In the genomic region with DNA sequence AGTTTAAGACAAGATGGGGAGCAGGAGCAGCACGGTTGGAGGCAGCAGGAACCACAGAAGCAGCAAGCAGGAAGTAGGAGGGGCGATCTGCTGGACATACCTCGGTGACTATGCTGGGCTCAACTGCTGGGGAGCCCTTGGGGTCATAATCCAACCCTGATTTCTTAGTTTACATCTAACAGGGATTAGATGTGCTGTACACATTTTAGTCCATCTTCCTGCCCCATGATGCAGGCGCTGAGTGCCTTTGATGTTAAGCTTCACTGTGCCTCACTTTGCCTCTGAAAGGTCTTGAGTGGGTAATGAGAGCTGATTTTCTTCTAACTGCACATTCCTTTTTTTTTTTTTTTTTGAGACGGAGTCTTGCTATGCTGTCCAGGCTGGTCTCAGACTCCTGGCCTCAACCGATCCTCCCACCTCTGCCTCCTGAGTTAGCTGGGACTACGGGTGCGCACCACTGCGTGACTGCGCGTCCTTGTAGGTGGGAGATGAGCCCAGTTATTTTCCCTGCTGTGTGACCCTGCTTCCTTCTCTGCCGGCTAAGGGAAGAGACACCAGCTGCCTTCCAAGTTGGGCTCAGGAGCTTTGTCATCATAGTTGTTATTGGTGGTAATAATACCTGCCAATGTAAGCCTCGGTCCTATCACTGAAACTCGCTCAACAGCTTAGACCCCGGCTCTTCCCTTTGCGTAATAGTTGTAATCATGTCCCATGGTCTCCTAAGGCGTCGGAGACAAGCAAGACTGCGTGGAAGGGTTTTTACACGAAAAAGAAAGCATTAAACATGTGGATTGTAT, we compare ENCODE assay signal across 8 cellular contexts. TPM values are rescaled to one million over a fixed set of nuclear protein-coding genes. Genes with fewer than 3 reads are reported as not detected.
DNase-seq lines count a peak whose midpoint lies in the region; ATAC-seq and TF ChIP-seq lines count a peak whose summit lies in the region.

No MANE protein-coding gene starts in this region.

- peak overlapping the region; percentile 92 for H3K27ac Mint-ChIP-seq in dendritic cell treated with granulocyte-macrophage colony-stimulating factor and Interleukin-4, amounts not matched to agents 40 ng/mL and 50 ng/mL, for 4 days
- peak overlapping the region; percentile 86 to 97 (median 93) for H3K27ac Mint-ChIP-seq in naive B cell

- POLR2A ChIA-PET in AG04449 (lab: Yijun Ruan, JAX) = interaction anchor here (0.6 to 1.1 kb wide), 2 partner anchors 84 to 138 kb away, joined by 3 to 5 read pairs; no protein-coding TSS in a partner anchor

- H3K4me3 ChIP-seq in AG04449 (ENCODE audit: low read depth, low read length) = peak overlapping the region; percentile 71

- H3K9me3 Mint-ChIP-seq in dendritic cell treated with granulocyte-macrophage colony-stimulating factor and Interleukin-4, amounts not matched to agents 40 ng/mL and 50 ng/mL, for 4 days = no peaks in the 10 kb centered on the region
- H3K9me3 Mint-ChIP-seq in naive B cell = no peaks in the 10 kb centered on the region

- DNase-seq in AG04449 (ENCODE audit: low read depth, low spot score) = no peak
- peak; percentile 28 for DNase-seq in GM19238 (ENCODE audit: insufficient read length, low spot score)
- peak; percentile 56 for DNase-seq in RPMI7951 (ENCODE audit: low read depth)
- peak; percentile 55 for DNase-seq in naive B cell
- no peak for DNase-seq in occipital lobe (lab: John Stamatoyannopoulos, UW)

- CTCF ChIA-PET in AG04449 (lab: Yijun Ruan, JAX) = interaction anchor here (0.8 to 5.8 kb wide), 7 partner anchors 13 to 303 kb away, joined by 3 to 31 read pairs (median 4); no protein-coding TSS in a partner anchor

- peak overlapping the region; percentile 80 for H3K4me3 Mint-ChIP-seq in dendritic cell treated with granulocyte-macrophage colony-stimulating factor and Interleukin-4, amounts not matched to agents 40 ng/mL and 50 ng/mL, for 4 days
- peak overlapping the region; percentile 81 to 95 (median 92) for H3K4me3 Mint-ChIP-seq in naive B cell

- H3K27me3 Mint-ChIP-seq in dendritic cell treated with granulocyte-macrophage colony-stimulating factor and Interleukin-4, amounts not matched to agents 40 ng/mL and 50 ng/mL, for 4 days = peaks cover 3% of the 10 kb centered on the region
- H3K27me3 Mint-ChIP-seq in naive B cell = no peaks in the 10 kb centered on the region

- no peak for TF ChIP-seq CTCF in AG04449 (IDR thresholded peaks at IDR 0.05; ENCODE audit: insufficient read depth, low read length, missing control alignments)

- intact Hi-C loops in dendritic cell treated with granulocyte-macrophage colony-stimulating factor and Interleukin-4, amounts not matched to agents 40 ng/mL and 50 ng/mL, for 4 days (cut with micrococcal nuclease) = loop anchor here (2.0 kb wide), 1 partner anchor 21 kb away; no protein-coding TSS in a partner anchor

- ATAC-seq in naive B cell (ENCODE audit: low read depth in 2 of 2) (peak; percentile 8 to 13), HG03196 (IDR thresholded peaks at IDR 0.05; ENCODE audit: unreplicated experiment) (no peak), HG03571 (IDR thresholded peaks at IDR 0.05; ENCODE audit: unreplicated experiment) (no peak)

- peaks cover 38% of the 10 kb centered on the region for H3K4me1 Mint-ChIP-seq in dendritic cell treated with granulocyte-macrophage colony-stimulating factor and Interleukin-4, amounts not matched to agents 40 ng/mL and 50 ng/mL, for 4 days (ENCODE audit: low read depth)
- peaks cover 27 to 55% (median 54%) of the 10 kb centered on the region in 3 donors for H3K4me1 Mint-ChIP-seq in naive B cell

- no peaks in the 10 kb centered on the region for H3K36me3 Mint-ChIP-seq in dendritic cell treated with granulocyte-macrophage colony-stimulating factor and Interleukin-4, amounts not matched to agents 40 ng/mL and 50 ng/mL, for 4 days (ENCODE audit: low read depth)
- no peaks in the 10 kb centered on the region for H3K36me3 Mint-ChIP-seq in naive B cell

RNA-seq across cellular contexts. Expression of gene RCAN3, which starts 1.1 kb away (rescaled TPM):
- 19.2 and 19.6 TPM in 2 replicates for total RNA-seq in RPMI7951 (2014; rRNA removed; shearing (Covaris generic))
- polyA plus RNA-seq in naive B cell (ENCODE audit: low read depth in 6 of 6) = 10 to 100 TPM; 25.2 to 38.3 (median 32.0) TPM
- 10.6 TPM for total RNA-seq in occipital lobe

RNA-seq across cellular contexts. Expression of gene NCMAP, which starts 54.3 kb away (rescaled TPM):
- total RNA-seq in RPMI7951 (2014; rRNA removed; shearing (Covaris generic)) = not detected in 2 replicates
- polyA plus RNA-seq in naive B cell (ENCODE audit: low read depth in 6 of 6) = not detected
- total RNA-seq in occipital lobe = under 0.01 TPM

Comparison
In these comparisons a context has a peak if more than half of its experiments do, and no peak if none do; other contexts are left out.
1. DNase-seq: peak in GM19238 (single experiment), RPMI7951 (single experiment) and naive B cell (single experiment); none in AG04449 (single experiment) and occipital lobe (single experiment).
2. ATAC-seq: peak in naive B cell (2 of 2); none in HG03196 (single experiment) and HG03571 (single experiment).